ENCODE assay signal across 8 cellular contexts in the genomic region with DNA sequence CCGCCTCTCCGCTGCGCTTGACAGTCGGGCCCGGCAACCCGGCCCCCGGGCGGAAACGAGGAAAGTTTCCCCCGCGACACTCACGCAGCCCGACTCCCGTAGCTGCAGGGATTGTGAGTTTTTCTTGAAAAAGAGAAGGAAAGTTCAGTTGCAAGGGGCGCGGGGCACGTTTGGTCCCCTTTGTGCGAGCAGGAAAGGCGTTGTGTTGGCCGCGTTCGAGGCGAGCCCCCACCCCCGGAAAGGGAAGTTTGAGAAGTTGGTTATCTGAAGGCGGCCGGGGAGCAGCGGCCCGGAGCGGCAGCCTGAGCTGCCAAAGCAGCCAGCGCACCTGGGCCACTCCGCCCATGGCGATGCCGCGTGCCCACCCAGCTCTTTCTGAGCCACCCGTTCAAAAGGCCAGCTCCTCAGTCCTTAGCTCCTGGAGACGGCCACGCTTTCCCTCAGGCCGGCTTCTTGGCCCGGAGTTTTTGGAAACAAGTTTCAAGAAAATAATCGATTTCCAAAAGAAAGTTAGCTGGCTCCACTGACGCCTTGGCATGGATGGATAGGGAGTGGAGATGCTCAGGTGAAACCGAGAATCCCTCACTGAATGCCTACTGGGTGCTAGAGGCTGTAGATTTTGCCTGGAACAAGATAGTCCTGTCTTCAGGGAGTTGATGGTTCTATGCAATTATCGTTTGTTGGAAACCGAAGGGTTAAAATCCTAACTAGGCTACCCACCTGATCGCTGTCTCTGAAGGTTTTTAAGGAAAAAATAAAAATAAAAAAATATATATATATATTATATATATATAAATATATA. TPM values are rescaled to one million over a fixed set of nuclear protein-coding genes. Genes with fewer than 3 reads are reported as not detected.
DNase-seq lines count a peak whose midpoint lies in the region; ATAC-seq and TF ChIP-seq lines count a peak whose summit lies in the region.

No MANE protein-coding gene starts in this region.

- peak in 1 of 4 donors; percentile 29 for TF ChIP-seq EP300 in upper lobe of left lung (IDR thresholded peaks at IDR 0.05)

- H3K4me3 ChIP-seq in OCI-LY7 (ENCODE audit: low read depth, low read length, poor library complexity, severe bottlenecking): peak overlapping the region; percentile 94
- H3K4me3 ChIP-seq in upper lobe of left lung: peak overlapping the region; percentile 78 to 93 (median 90)

- peak; percentile 90 for DNase-seq in OCI-LY7 (ENCODE audit: low spot score)
- peak; percentile 51 to 55 for DNase-seq in activated T-helper 1 cell treated with anti-CD3 and anti-CD28 coated beads, Interleukin-2, amount 50 U/mL, for 16 hours (ENCODE audit: low read depth in 1 of 2, low spot score in 1 of 2)
- DNase-seq in foreskin keratinocyte: no peak
- DNase-seq in occipital lobe (lab: John Stamatoyannopoulos, UW): peak; percentile 2
- DNase-seq in upper lobe of left lung: peak; percentile 86 to 91
- DNase-seq in T1000 (lab: John Stamatoyannopoulos, UW): no peak

- H3K36me3 ChIP-seq in OCI-LY7 (ENCODE audit: insufficient read depth, low read length): no peaks in the 10 kb centered on the region
- no peaks in the 10 kb centered on the region for H3K36me3 ChIP-seq in upper lobe of left lung

- no peaks in the 10 kb centered on the region for H3K9me2 ChIP-seq in OCI-LY7 (ENCODE audit: insufficient read depth, low read length)

- CTCF ChIA-PET in OCI-LY7 (lab: Charles Lee; ENCODE audit: unreplicated experiment): interaction anchor here (0.7 to 2.3 kb wide), 3 partner anchors 9 to 56 kb away, joined by 3 to 5 read pairs (median 5); no protein-coding TSS in a partner anchor

- no TSS peak for BruUV-seq in OCI-LY7 (replicated peaks; lab: Mats Ljungman, UMichigan)

- WGBS in upper lobe of left lung, 2 donors: 3% methylated on average over 20 to 44 of the region's 45 CpGs

- H3K9me3 ChIP-seq in OCI-LY7 (ENCODE audit: low read length): no peaks in the 10 kb centered on the region
- no peaks in the 10 kb centered on the region for H3K9me3 ChIP-seq in upper lobe of left lung

- ATAC-seq in GM18511 (IDR thresholded peaks at IDR 0.05; ENCODE audit: unreplicated experiment) (peak; percentile 61), HG02870 (IDR thresholded peaks at IDR 0.05; ENCODE audit: unreplicated experiment) (peak; percentile 43), foreskin keratinocyte (peak; percentile 4), upper lobe of left lung (ENCODE audit: low FRiP score in 2 of 2) (peak; percentile 58 to 62)

- TF ChIP-seq POLR2A in upper lobe of left lung (IDR thresholded peaks at IDR 0.05): peak in 2 of 4 donors; percentile 58 to 62

- TF ChIP-seq CTCF in OCI-LY7 (conservative IDR thresholded peaks at IDR 0.05; ENCODE audit: low read length): no peak
- no peak for TF ChIP-seq CTCF in foreskin keratinocyte (conservative IDR thresholded peaks at IDR 0.05)
- TF ChIP-seq CTCF in upper lobe of left lung (IDR thresholded peaks at IDR 0.05): no peak

- H3K27me3 ChIP-seq in foreskin keratinocyte (no peaks in the 10 kb centered on the region), upper lobe of left lung (no peaks in the 10 kb centered on the region)

- POLR2A ChIA-PET in OCI-LY7 (lab: Charles Lee): interaction anchor here (0.7 to 4.2 kb wide), 13 partner anchors 10 to 926 kb away, joined by 3 to 57 read pairs (median 5); a partner anchor contains a TSS

- H4K20me1 ChIP-seq in OCI-LY7 (ENCODE audit: insufficient read depth, low read length): no peaks in the 10 kb centered on the region; the same call in 1 of the 2 replicates

- H3K27ac ChIP-seq in OCI-LY7 (ENCODE audit: low read depth, low read length, poor library complexity, severe bottlenecking) (peak overlapping the region; percentile 93), foreskin keratinocyte (peak overlapping the region; percentile 66), upper lobe of left lung (peak overlapping the region; percentile 99 to 100 (median 99))

- H2AFZ ChIP-seq in OCI-LY7 (ENCODE audit: low read length): peak overlapping the region; percentile 67; the same call in 1 of the 2 replicates

- intact Hi-C loops in OCI-LY7 (cut with micrococcal nuclease; ENCODE audit: unreplicated experiment): loop anchor here (2.0 to 10.0 kb wide), 6 partner anchors 22 to 1828 kb away; a partner anchor contains a TSS

- peaks cover 72% of the 10 kb centered on the region for H3K4me1 ChIP-seq in OCI-LY7 (ENCODE audit: insufficient read depth, low read length, poor library complexity, severe bottlenecking)
- H3K4me1 ChIP-seq in foreskin keratinocyte: peaks cover 41% of the 10 kb centered on the region
- H3K4me1 ChIP-seq in upper lobe of left lung: peaks cover 42 to 52% (median 45%) of the 10 kb centered on the region in 4 donors

- peak overlapping the region; percentile 76 for H3K4me2 ChIP-seq in OCI-LY7 (ENCODE audit: low read length)

- peaks cover 51% of the 10 kb centered on the region for H3K79me2 ChIP-seq in OCI-LY7 (ENCODE audit: insufficient read depth, low read depth, low read length)

RNA-seq across cellular contexts. Expression of a gene that starts 0.8 kb away (rescaled TPM):
- total RNA-seq in OCI-LY7 (2014; rRNA removed; shearing (Covaris generic)): 28.1 and 29.6 TPM in 2 replicates
- 25.2 and 29.5 TPM in 2 replicates for total RNA-seq in OCI-LY7 (2022)
- total RNA-seq in foreskin keratinocyte: 125 TPM in 2 replicates
- polyA plus RNA-seq in foreskin keratinocyte: 38.6 and 47.4 TPM in 2 replicates
- total RNA-seq in occipital lobe: 5.8 TPM
- total RNA-seq in upper lobe of left lung: 100 to 1,000 TPM in 5 of 6 donors, 10 to 100 TPM in 1; 82.8 to 385 (median 285) TPM

Comparison
In these comparisons a context has a peak if more than half of its experiments do, and no peak if none do; other contexts are left out.
1. ATAC-seq: peak in every context shown above with its lines; median percentile 61 in GM18511; 60 in upper lobe of left lung; 43 in HG02870; 4 in foreskin keratinocyte.
2. DNase-seq: peak in OCI-LY7 (single experiment), activated T-helper 1 cell treated with anti-CD3 and anti-CD28 coated beads, Interleukin-2, amount 50 U/mL, for 16 hours (2 of 2), occipital lobe (single experiment) and upper lobe of left lung (2 of 2); none in foreskin keratinocyte (0 of 2) and T1000 (single experiment).
3. Peak in every context shown above with its lines, with median percentiles within 50 percentile points of each other: H3K27ac ChIP-seq.